8 cellular contexts compared by ENCODE assay signal in the genomic region with DNA sequence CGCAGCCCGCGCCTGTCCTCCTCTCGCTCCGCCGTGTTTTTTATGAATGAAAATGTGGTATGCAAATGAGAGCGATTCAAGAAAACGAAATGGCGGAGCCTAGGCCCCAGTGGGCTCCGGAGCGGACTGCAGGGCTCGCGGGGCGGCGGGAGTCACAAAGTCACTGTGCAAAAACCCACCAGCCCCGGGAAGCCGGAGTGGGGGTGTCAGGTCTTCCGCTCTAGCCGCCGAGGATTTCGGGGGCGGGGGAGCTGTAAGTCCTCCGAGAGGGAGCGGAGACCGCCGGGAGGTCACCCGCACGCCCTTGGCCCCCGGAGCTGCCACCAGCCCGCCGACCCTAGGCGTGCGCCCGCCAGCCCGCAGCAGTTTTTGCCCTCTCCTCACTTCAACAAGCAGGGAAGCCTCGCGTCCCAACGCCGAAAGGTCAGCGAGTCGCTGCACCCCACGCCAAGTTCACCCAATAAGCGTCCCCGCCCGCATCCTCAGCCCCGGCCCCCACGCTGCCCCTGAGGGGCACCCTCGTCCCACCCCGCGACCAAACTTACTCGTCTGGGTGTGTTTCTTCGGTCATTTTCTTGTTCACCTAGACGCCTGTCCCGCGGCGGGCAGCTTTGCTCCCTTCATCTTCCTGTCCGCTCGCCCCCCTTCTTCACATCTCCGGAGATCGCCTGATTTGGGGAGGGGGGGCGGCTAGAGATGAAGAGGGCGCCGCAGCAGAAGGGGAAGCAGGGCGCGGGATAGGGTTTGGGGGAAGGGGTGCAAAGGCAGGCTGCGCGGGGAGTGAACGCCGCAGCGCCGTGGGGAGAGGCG. TPM values are rescaled to one million over a fixed set of nuclear protein-coding genes. Genes with fewer than 3 reads are reported as not detected.
DNase-seq lines count a peak whose midpoint lies in the region; ATAC-seq and TF ChIP-seq lines count a peak whose summit lies in the region.

No MANE protein-coding gene starts in this region.

- peaks cover 4% of the 10 kb centered on the region for H3K36me3 Mint-ChIP-seq in activated B cell treated with CpG ODN at 0.5 μM for 24 hours (ENCODE audit: low read depth)

- CTCF ChIA-PET in HEK293T (lab: Yijun Ruan, JAX) = no interaction called here
- CTCF ChIA-PET in activated B cell treated with CpG ODN at 0.5 μM for 24 hours (lab: Charles Lee) = no interaction called here

- POLR2A ChIA-PET in HEK293T (lab: Yijun Ruan, JAX) (interaction anchor here (1.0 to 1.9 kb wide), 4 partner anchors 10 to 204 kb away, joined by 3 to 5 read pairs (median 4); a partner anchor contains a TSS), activated B cell treated with CpG ODN at 0.5 μM for 24 hours (lab: Charles Lee) (interaction anchor here (0.6 to 1.2 kb wide), 5 partner anchors 10 to 49 kb away, joined by 3 to 5 read pairs (median 4); no protein-coding TSS in a partner anchor)

- H3K4me3 ChIP-seq in GM12875 (ENCODE audit: low read depth, low read length) (peak overlapping the region; percentile 83), choroid plexus epithelial cell (ENCODE audit: low read depth, low read length) (peak overlapping the region; percentile 88)

- TF ChIP-seq CTCF in GM12875 (IDR thresholded peaks at IDR 0.05; ENCODE audit: borderline replicate concordance, insufficient read depth, low read depth, low read length) (no peak), activated B cell treated with CpG ODN at 0.5 μM for 24 hours (IDR thresholded peaks at IDR 0.05) (no peak), choroid plexus epithelial cell (conservative IDR thresholded peaks at IDR 0.05; ENCODE audit: low read depth, low read length) (no peak)

- peak overlapping the region; percentile 90 for H3K4me3 Mint-ChIP-seq in activated B cell treated with CpG ODN at 0.5 μM for 24 hours

- H3K4me1 Mint-ChIP-seq in activated B cell treated with CpG ODN at 0.5 μM for 24 hours = peaks cover 17% of the 10 kb centered on the region

- ATAC-seq in activated B cell treated with CpG ODN at 0.5 μM for 24 hours (ENCODE audit: low read depth) (peak; percentile 39), left lobe of liver (peak; percentile 0), GM21367 (IDR thresholded peaks at IDR 0.05; ENCODE audit: unreplicated experiment) (no peak)

- H3K27ac Mint-ChIP-seq in activated B cell treated with CpG ODN at 0.5 μM for 24 hours = peak overlapping the region; percentile 69

- H3K27me3 Mint-ChIP-seq in activated B cell treated with CpG ODN at 0.5 μM for 24 hours = peaks cover 16% of the 10 kb centered on the region

- no peaks in the 10 kb centered on the region for H3K9me3 Mint-ChIP-seq in activated B cell treated with CpG ODN at 0.5 μM for 24 hours

- intact Hi-C loops in activated B cell treated with CpG ODN at 0.5 μM for 24 hours (cut with micrococcal nuclease) = loop anchor here (1.0 to 5.0 kb wide), 7 partner anchors 41 to 1844 kb away; a partner anchor contains a TSS

- DNase-seq in HEK293T (ENCODE audit: extremely low spot score) = peak; percentile 32
- peak; percentile 90 for DNase-seq in NAMALWA (ENCODE audit: low spot score)
- peak; percentile 58 for DNase-seq in activated B cell treated with CpG ODN at 0.5 μM for 24 hours
- DNase-seq in choroid plexus epithelial cell (ENCODE audit: low read depth) = peak; percentile 59
- DNase-seq in left lobe of liver (ENCODE audit: low spot score) = peak; percentile 58
- peak; percentile 23 for DNase-seq in stimulated activated CD4-positive, alpha-beta T cell treated with anti-CD3 and anti-CD28 coated beads, Interleukin-2, amount 100 ng/mL, for 48 hours

TF ChIP-seq in HEK293T, 16 proteins besides CTCF, POLR2A, EP300 and RAD21:
- TF ChIP-seq, protein P1, sequence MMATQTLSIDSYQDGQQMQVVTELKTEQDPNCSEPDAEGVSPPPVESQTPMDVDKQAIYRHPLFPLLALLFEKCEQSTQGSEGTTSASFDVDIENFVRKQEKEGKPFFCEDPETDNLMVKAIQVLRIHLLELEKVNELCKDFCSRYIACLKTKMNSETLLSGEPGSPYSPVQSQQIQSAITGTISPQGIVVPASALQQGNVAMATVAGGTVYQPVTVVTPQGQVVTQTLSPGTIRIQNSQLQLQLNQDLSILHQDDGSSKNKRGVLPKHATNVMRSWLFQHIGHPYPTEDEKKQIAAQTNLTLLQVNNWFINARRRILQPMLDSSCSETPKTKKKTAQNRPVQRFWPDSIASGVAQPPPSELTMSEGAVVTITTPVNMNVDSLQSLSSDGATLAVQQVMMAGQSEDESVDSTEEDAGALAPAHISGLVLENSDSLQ (IDR thresholded peaks at IDR 0.05) = no peak
- TF ChIP-seq L3MBTL2 (conservative IDR thresholded peaks at IDR 0.05) (no peak), CTBP1 (IDR thresholded peaks at IDR 0.05; ENCODE audit: borderline replicate concordance) (no peak), ARNT (IDR thresholded peaks at IDR 0.05) (no peak), NFRKB (IDR thresholded peaks at IDR 0.05) (no peak), ELF4 (IDR thresholded peaks at IDR 0.05) (no peak), BHLHE40 (IDR thresholded peaks at IDR 0.05; ENCODE audit: borderline replicate concordance) (no peak), FOXA1 (IDR thresholded peaks at IDR 0.05) (no peak), FOXM1 (IDR thresholded peaks at IDR 0.05; ENCODE audit: borderline replicate concordance) (no peak), SUZ12 (IDR thresholded peaks at IDR 0.05) (no peak), HDGF (IDR thresholded peaks at IDR 0.05; ENCODE audit: borderline replicate concordance) (no peak), LEF1 (IDR thresholded peaks at IDR 0.05; ENCODE audit: borderline replicate concordance) (no peak), SP1 (IDR thresholded peaks at IDR 0.05) (no peak), FOXK2 (IDR thresholded peaks at IDR 0.05) (no peak), TARDBP (IDR thresholded peaks at IDR 0.05) (no peak), ZNF384 (IDR thresholded peaks at IDR 0.05) (no peak)

RNA-seq across cellular contexts. Expression of a gene that starts 0.8 kb away (rescaled TPM):
- total RNA-seq in activated B cell treated with CpG ODN at 0.5 μM for 24 hours (2.5 and 3.1 TPM in 2 replicates), left lobe of liver (17.3 TPM)

Comparison
In these comparisons a context has a peak if more than half of its experiments do, and no peak if none do; other contexts are left out.
1. DNase-seq: peak in every context shown above with its lines; median percentile 90 in NAMALWA; 59 in choroid plexus epithelial cell; 58 in activated B cell treated with CpG ODN at 0.5 μM for 24 hours; 58 in left lobe of liver; 32 in HEK293T; 23 in stimulated activated CD4-positive, alpha-beta T cell treated with anti-CD3 and anti-CD28 coated beads, Interleukin-2, amount 100 ng/mL, for 48 hours.